Comparison of ENCODE assay signal across 8 cellular contexts in genomic region chr3:48919215-48920138, GRCh38. TPM values are rescaled to one million over a fixed set of nuclear protein-coding genes. Genes with fewer than 3 reads are reported as not detected.
A peak's percentile ranks its signal among the peaks of the same experiment; 100 is the strongest.
DNase-seq lines count a peak whose midpoint lies in the region; ATAC-seq and TF ChIP-seq lines count a peak whose summit lies in the region.

No MANE protein-coding gene starts in this region.

- no peaks in the 10 kb centered on the region for H3K9me3 Mint-ChIP-seq in activated naive CD8-positive, alpha-beta T cell treated with anti-CD3 and anti-CD28 coated beads for 36 hours

- peaks cover 26% of the 10 kb centered on the region for H3K4me1 Mint-ChIP-seq in activated naive CD8-positive, alpha-beta T cell treated with anti-CD3 and anti-CD28 coated beads for 36 hours

- ATAC-seq in HG03469 (IDR thresholded peaks at IDR 0.05; ENCODE audit: unreplicated experiment): peak; percentile 6
- peak; percentile 49 for ATAC-seq in left ventricle myocardium superior

- intact Hi-C loops in left ventricle myocardium superior (cut with micrococcal nuclease): no loop called here

- peaks cover 19% of the 10 kb centered on the region for H3K36me3 Mint-ChIP-seq in activated naive CD8-positive, alpha-beta T cell treated with anti-CD3 and anti-CD28 coated beads for 36 hours

- DNase-seq in AML-193 (lab: John Stamatoyannopoulos, UW) (peak; percentile 71 to 72), SK-MEL-5 (ENCODE audit: low read depth, low spot score) (peak; percentile 72), left ventricle myocardium superior (peak; percentile 62), retinal pigment epithelial cell (ENCODE audit: low read depth) (no peak), NCI-H1092 treated with DMSO at 0.1 percent for 48 hours (lab: John Stamatoyannopoulos, UW) (no peak)
- peak; percentile 69 for DNase-seq in activated naive CD8-positive, alpha-beta T cell treated with anti-CD3 and anti-CD28 coated beads for 36 hours

- no peaks in the 10 kb centered on the region for H3K27me3 Mint-ChIP-seq in activated naive CD8-positive, alpha-beta T cell treated with anti-CD3 and anti-CD28 coated beads for 36 hours

- peak; percentile 14 for TF ChIP-seq POLR2A in GM19193 (IDR thresholded peaks at IDR 0.05; ENCODE audit: extremely low read depth, insufficient read depth, insufficient read length)

- H3K4me3 ChIP-seq in retinal pigment epithelial cell (ENCODE audit: low read length): peak overlapping the region; percentile 80

- peak overlapping the region; percentile 97 for H3K4me3 Mint-ChIP-seq in activated naive CD8-positive, alpha-beta T cell treated with anti-CD3 and anti-CD28 coated beads for 36 hours

- in situ Hi-C loops in SK-MEL-5 (cut with HindIII; ENCODE audit: low pct_unique_long_range_greater_than_20kb, low sequenced_read_pairs): no loop called here

- no peak for TF ChIP-seq CTCF in retinal pigment epithelial cell (conservative IDR thresholded peaks at IDR 0.05; ENCODE audit: low read depth, low read length)

- H3K27ac Mint-ChIP-seq in activated naive CD8-positive, alpha-beta T cell treated with anti-CD3 and anti-CD28 coated beads for 36 hours: peak overlapping the region; percentile 100

RNA-seq across cellular contexts. Expression of gene ARIH2, which starts 0.8 kb away (rescaled TPM):
- 138 and 143 TPM in 2 replicates for total RNA-seq in SK-MEL-5 (2014; rRNA removed; shearing (Covaris generic))
- 125 and 131 TPM in 2 replicates for polyA plus RNA-seq in SK-MEL-5 (2015; cell fraction: cytosol; rRNA removed)
- polyA plus RNA-seq in SK-MEL-5 (2015; cell fraction: nucleus; rRNA removed): 458 and 464 TPM in 2 replicates
- 100 to 1,000 TPM; 126 TPM for total RNA-seq in activated naive CD8-positive, alpha-beta T cell treated with anti-CD3 and anti-CD28 coated beads for 36 hours
- 141 TPM for total RNA-seq in left ventricle myocardium superior

RNA-seq across cellular contexts. Expression of gene SLC25A20, which starts 20.8 kb away (rescaled TPM):
- total RNA-seq in SK-MEL-5 (2014; rRNA removed; shearing (Covaris generic)): 21.4 and 26.5 TPM in 2 replicates
- 24.7 and 27.8 TPM in 2 replicates for polyA plus RNA-seq in SK-MEL-5 (2015; cell fraction: cytosol; rRNA removed)
- polyA plus RNA-seq in SK-MEL-5 (2015; cell fraction: nucleus; rRNA removed): 18.4 and 21.4 TPM in 2 replicates
- 10 to 100 TPM; 19.2 to 23.9 TPM for total RNA-seq in activated naive CD8-positive, alpha-beta T cell treated with anti-CD3 and anti-CD28 coated beads for 36 hours
- total RNA-seq in left ventricle myocardium superior: 124 TPM

Comparison
In these comparisons a context has a peak if more than half of its experiments do, and no peak if none do; other contexts are left out.
1. DNase-seq: peak in AML-193 (2 of 2), SK-MEL-5 (single experiment), activated naive CD8-positive, alpha-beta T cell treated with anti-CD3 and anti-CD28 coated beads for 36 hours (single experiment) and left ventricle myocardium superior (single experiment); none in retinal pigment epithelial cell (single experiment) and NCI-H1092 treated with DMSO at 0.1 percent for 48 hours (single experiment).